ENCODE assay signal across 19 cellular contexts in the genomic region with DNA sequence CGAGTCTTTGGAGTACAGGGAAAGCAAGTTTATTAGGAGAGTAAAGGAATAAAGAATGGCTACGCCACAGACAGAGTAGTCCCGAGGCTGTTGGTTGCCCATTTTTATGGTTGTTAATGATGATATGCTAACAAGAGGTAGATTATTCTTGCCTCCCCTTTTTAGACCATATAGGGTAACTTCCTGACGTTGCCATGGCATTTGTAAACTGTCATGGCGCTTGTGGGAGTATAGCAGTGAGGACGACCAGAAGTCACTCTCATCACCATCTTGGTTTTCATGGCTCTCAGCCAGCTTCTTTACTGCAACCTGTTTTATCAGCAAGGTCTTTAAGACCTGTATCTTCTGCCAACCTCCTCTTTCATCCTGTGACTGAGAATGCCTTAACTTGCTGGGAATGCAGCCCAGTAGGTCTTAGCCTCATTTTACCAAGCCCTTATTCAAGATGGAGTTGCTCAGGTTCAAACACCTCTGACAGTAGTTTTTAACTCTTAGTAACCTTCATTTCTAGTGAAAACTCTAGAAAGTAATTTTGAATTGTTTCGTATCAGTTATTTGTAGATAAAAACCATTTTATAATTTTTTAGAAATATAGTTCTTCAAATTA. TPM values are rescaled to one million over a fixed set of nuclear protein-coding genes. Genes with fewer than 3 reads are reported as not detected.
DNase-seq lines count a peak whose midpoint lies in the region; ATAC-seq, FAIRE-seq and TF ChIP-seq lines count a peak whose summit lies in the region.
"Had no signal": no experiment of that assay in that cellular context is flagged by ENCODE, and none has a peak within 500 bp of the region (broad histone marks: within the 10 kb centered on the region; RNA-seq: fewer than 3 reads in every experiment).

No MANE protein-coding gene starts in this region.

- no peaks in the 10 kb centered on the region for H3K36me3 Mint-ChIP-seq in activated naive CD8-positive, alpha-beta T cell
- no peaks in the 10 kb centered on the region for H3K36me3 Mint-ChIP-seq in activated naive CD8-positive, alpha-beta T cell treated with anti-CD3 and anti-CD28 coated beads for 36 hours
- H3K36me3 Mint-ChIP-seq: CD14-positive monocyte had no signal

- peaks cover 12% of the 10 kb centered on the region for H3K4me1 Mint-ChIP-seq in activated naive CD8-positive, alpha-beta T cell (ENCODE audit: low read depth)
- H3K4me1 Mint-ChIP-seq in activated naive CD8-positive, alpha-beta T cell treated with anti-CD3 and anti-CD28 coated beads for 36 hours, result peaks cover 2% of the 10 kb centered on the region
- H3K4me1 Mint-ChIP-seq: CD14-positive monocyte had no signal

- no peak for ATAC-seq in GM18517 (IDR thresholded peaks at IDR 0.05; ENCODE audit: unreplicated experiment)

- peaks cover 4 to 10% (median 8%) of the 10 kb centered on the region in 4 donors for H3K4me1 ChIP-seq in esophagus muscularis mucosa
- H3K4me1 ChIP-seq in effector memory CD4-positive, alpha-beta T cell (ENCODE audit: control insufficient read depth, insufficient read depth, low read length, poor library complexity, severe bottlenecking), result no peaks in the 10 kb centered on the region
- H3K4me1 ChIP-seq: BLaER1 had no signal

- intact Hi-C loops in esophagus muscularis mucosa (cut with DNase I), result no loop called here

- no peaks in the 10 kb centered on the region for H3K9me3 Mint-ChIP-seq in activated naive CD8-positive, alpha-beta T cell (ENCODE audit: low read depth)
- H3K9me3 Mint-ChIP-seq in activated naive CD8-positive, alpha-beta T cell treated with anti-CD3 and anti-CD28 coated beads for 36 hours, result no peaks in the 10 kb centered on the region
- H3K9me3 Mint-ChIP-seq: CD14-positive monocyte; CD4-positive, alpha-beta memory T cell had no signal

- 97% methylated on average over 7 of the region's 7 CpGs for WGBS in esophagus muscularis mucosa

- no peak overlapping the region for H3K27ac ChIP-seq in esophagus muscularis mucosa (replicated peaks in 1 of 4)
- H3K27ac ChIP-seq in effector memory CD4-positive, alpha-beta T cell (ENCODE audit: insufficient read depth, low read length, poor library complexity, severe bottlenecking), result no peak overlapping the region
- H3K27ac ChIP-seq: 22Rv1, BLaER1, HL-60 had no signal

- H3K36me3 ChIP-seq in esophagus muscularis mucosa, result no peaks in the 10 kb centered on the region
- H3K36me3 ChIP-seq in effector memory CD4-positive, alpha-beta T cell (ENCODE audit: control insufficient read depth, insufficient read depth, low read length), result no peaks in the 10 kb centered on the region
- H3K36me3 ChIP-seq: BLaER1, HAP-1 had no signal

- H3K27me3 Mint-ChIP-seq in activated naive CD8-positive, alpha-beta T cell, result no peaks in the 10 kb centered on the region
- no peaks in the 10 kb centered on the region for H3K27me3 Mint-ChIP-seq in activated naive CD8-positive, alpha-beta T cell treated with anti-CD3 and anti-CD28 coated beads for 36 hours
- H3K27me3 Mint-ChIP-seq: CD4-positive, alpha-beta memory T cell had no signal

- H3K4me3 Mint-ChIP-seq in activated naive CD8-positive, alpha-beta T cell, result no peak overlapping the region
- no peak overlapping the region for H3K4me3 Mint-ChIP-seq in activated naive CD8-positive, alpha-beta T cell treated with anti-CD3 and anti-CD28 coated beads for 36 hours
- H3K4me3 Mint-ChIP-seq: CD14-positive monocyte; CD4-positive, alpha-beta memory T cell had no signal

- no peaks in the 10 kb centered on the region for H3K9me3 ChIP-seq in esophagus muscularis mucosa
- no peaks in the 10 kb centered on the region for H3K9me3 ChIP-seq in effector memory CD4-positive, alpha-beta T cell (ENCODE audit: control insufficient read depth, low read length)
- H3K9me3 ChIP-seq: HAP-1 had no signal

- H3K27ac Mint-ChIP-seq in activated naive CD8-positive, alpha-beta T cell, result peak overlapping the region; percentile 46
- H3K27ac Mint-ChIP-seq in activated naive CD8-positive, alpha-beta T cell treated with anti-CD3 and anti-CD28 coated beads for 36 hours, result no peak overlapping the region
- H3K27ac Mint-ChIP-seq: CD14-positive monocyte had no signal

- no peak for TF ChIP-seq POLR2A in esophagus muscularis mucosa (IDR thresholded peaks at IDR 0.05; ENCODE audit: low read depth)

- peak; percentile 92 for FAIRE-seq in colon (lab: Jason Lieb, UNC)

- no peak for DNase-seq in activated naive CD8-positive, alpha-beta T cell treated with anti-CD3 and anti-CD28 coated beads for 36 hours
- DNase-seq in esophagus muscularis mucosa (ENCODE audit: extremely low spot score) (peak; percentile 85), HCEC 1CT (no peak)
- no peak for DNase-seq in activated naive CD4-positive, alpha-beta T cell treated with Interleukin-2 at 50 U/mL for 16 hours
- DNase-seq in effector memory CD4-positive, alpha-beta T cell, result no peak
- DNase-seq: CD4-positive, alpha-beta memory T cell; DMS153; DMS79; GF-D8; IMR-90 had no signal

- H3K27me3 ChIP-seq in esophagus muscularis mucosa, result no peaks in the 10 kb centered on the region
- H3K27me3 ChIP-seq in effector memory CD4-positive, alpha-beta T cell (replicated peaks; ENCODE audit: control insufficient read depth, insufficient read depth, low read length, poor library complexity, severe bottlenecking), result no peaks in the 10 kb centered on the region
- H3K27me3 ChIP-seq: BLaER1 had no signal

- TF ChIP-seq EP300 in esophagus muscularis mucosa (IDR thresholded peaks at IDR 0.05), result no peak

- no peak for TF ChIP-seq CTCF in esophagus muscularis mucosa (IDR thresholded peaks at IDR 0.05)

- H3K4me3 ChIP-seq in esophagus muscularis mucosa, result no peak overlapping the region
- no peak overlapping the region for H3K4me3 ChIP-seq in effector memory CD4-positive, alpha-beta T cell (ENCODE audit: insufficient read depth, low read depth, low read length, poor library complexity, severe bottlenecking)
- H3K4me3 ChIP-seq: BLaER1, HAP-1 had no signal

RNA-seq across cellular contexts. Expression of gene TCP10L, which starts 26.2 kb away (rescaled TPM):
- total RNA-seq in activated naive CD8-positive, alpha-beta T cell treated with anti-CD3 and anti-CD28 coated beads for 36 hours, result under 1 TPM; 0.48 to 0.52 TPM
- total RNA-seq in esophagus muscularis mucosa, result 1 to 10 TPM; 1.2 to 1.7 (median 1.5) TPM
- total RNA-seq: H4, IMR-90 had no signal

RNA-seq across cellular contexts. Expression of gene CFAP298, which starts 53.1 kb away (rescaled TPM):
- total RNA-seq in activated naive CD8-positive, alpha-beta T cell treated with anti-CD3 and anti-CD28 coated beads for 36 hours, result 10 to 100 TPM; 47.2 to 48.5 TPM
- 10 to 100 TPM; 22.8 to 41.2 (median 32.8) TPM for total RNA-seq in esophagus muscularis mucosa
